In the genomic region with DNA sequence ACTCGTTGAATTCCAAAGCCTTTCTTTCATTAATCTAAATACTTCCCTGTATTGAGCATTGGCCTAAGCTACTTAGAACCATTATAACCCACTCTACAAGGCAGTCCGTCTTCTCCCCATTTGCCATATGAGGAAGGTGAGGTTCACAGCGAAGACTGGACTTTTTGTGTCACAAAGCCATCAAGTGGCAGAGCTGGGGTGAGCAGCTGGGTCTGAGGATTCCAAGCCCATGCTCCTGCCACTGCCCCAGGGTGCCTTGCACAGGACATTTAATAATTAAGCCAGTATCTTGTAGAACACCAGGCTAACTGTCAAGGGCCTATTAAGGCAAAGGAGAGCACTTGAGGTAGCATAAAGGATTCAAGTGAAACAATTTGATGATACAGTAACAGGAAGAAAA, we compare ENCODE assay signal across 26 cellular contexts.
DNase-seq lines count a peak whose midpoint lies in the region; ATAC-seq, FAIRE-seq and TF ChIP-seq lines count a peak whose summit lies in the region.
"Had no signal": no experiment of that assay in that cellular context is flagged by ENCODE, and none has a peak within 500 bp of the region (broad histone marks: within the 10 kb centered on the region; RNA-seq: fewer than 3 reads in every experiment).

No MANE protein-coding gene starts in this region.

- peak; percentile 71 for TF ChIP-seq CTCF in HepG2 (CRISPR knock-in tag; IDR thresholded peaks at IDR 0.05)

- no peak for TF ChIP-seq EP300 in HepG2 (IDR thresholded peaks at IDR 0.05; ENCODE audit: low read depth in 2 of 2, low read length in 2 of 2)
- no peak for TF ChIP-seq EP300 in HepG2 (CRISPR knock-in tag; IDR thresholded peaks at IDR 0.05; ENCODE audit: borderline replicate concordance)

- peaks cover 19 to 43% (median 36%) of the 10 kb centered on the region in 10 experiments for H3K4me1 ChIP-seq in BLaER1 treated with 17β-estradiol and CSF1 and Interleukin-3, amounts not matched to agents 10 nM and 100 nM
- peaks cover 68% of the 10 kb centered on the region for H3K4me1 ChIP-seq in HepG2 (ENCODE audit: insufficient read depth, low read length)
- H3K4me1 ChIP-seq: thyroid gland had no signal

- no peak for TF ChIP-seq POLR2A in HepG2 (IDR thresholded peaks at IDR 0.05; ENCODE audit: insufficient read depth in 1 of 2, low read depth in 2 of 2, low read length in 2 of 2)

- H4K20me1 ChIP-seq in BLaER1 treated with 17β-estradiol and CSF1 and Interleukin-3, amounts not matched to agents 10 nM and 100 nM: no peaks in the 10 kb centered on the region
- H4K20me1 ChIP-seq in HepG2 (ENCODE audit: insufficient read depth, low read length): no peaks in the 10 kb centered on the region

- H3K36me3 ChIP-seq in BLaER1 treated with 17β-estradiol and CSF1 and Interleukin-3, amounts not matched to agents 10 nM and 100 nM: no peaks in the 10 kb centered on the region
- no peaks in the 10 kb centered on the region for H3K36me3 ChIP-seq in HepG2 (replicated peaks in 1 of 2; ENCODE audit: control insufficient read depth in 1 of 2, insufficient read depth in 2 of 2, low read length in 2 of 2)
- H3K36me3 ChIP-seq: esophagus muscularis mucosa, gastroesophageal sphincter, thyroid gland had no signal

- TF ChIP-seq RAD21 in HepG2 (CRISPR knock-in tag; IDR thresholded peaks at IDR 0.05): no peak

- POLR2A ChIA-PET in HepG2 (lab: Yijun Ruan, JAX): interaction anchor here (1.1 to 1.6 kb wide), 3 partner anchors 7 to 243 kb away, joined by 3 to 4 read pairs (median 4); a partner anchor contains a TSS

- no peak for FAIRE-seq in HepG2 (lab: Jason Lieb, UNC)
- FAIRE-seq: H54 had no signal

- DNase-seq in DMS79 treated with DMSO at 0.1 percent for 48 hours (lab: John Stamatoyannopoulos, UW) (peak; percentile 88), NCI-H524 treated with DMSO at 0.1 percent for 48 hours (lab: John Stamatoyannopoulos, UW) (peak; percentile 82), HepG2 (ENCODE audit: low spot score) (peak; percentile 36), NOMO-1 treated with DMSO at 0.1 percent for 48 hours (lab: John Stamatoyannopoulos, UW; ENCODE audit: unreplicated experiment) (no peak), iPS-NIHi7 (ENCODE audit: extremely low spot score) (no peak)
- DNase-seq in activated T-helper 1 cell treated with anti-CD3 and anti-CD28 coated beads, Interleukin-12 subunit alpha, Interleukin-12 subunit beta, Interleukin-2, Interleukin-4 antibody, amounts not matched to agents 30 ng/mL and 10 ng/mL and 1 ng/mL, durations not matched to agents 14 hours and 24 hours and 36 hours (ENCODE audit: low spot score): no peak
- DNase-seq: activated B cell treated with CpG ODN at 0.5 μM for 24 hours; activated T-cell treated with anti-CD3 and anti-CD28 coated beads, Interleukin-2, amount 50 U/mL, for 48 hours; CD8-positive, alpha-beta memory T cell; effector CD8-positive, alpha-beta T cell; EL; left colon; NCI-H1048; NCI-H2171; nephron progenitor cell; NK-92 treated with Interleukin-12 subunit alpha and Interleukin-12 subunit beta, amount 100 ng/mL, for 24 hours; posterior cingulate gyrus; stimulated activated naive B cell treated with anti-CD40 and anti-IgM and Interleukin-4, amounts not matched to agents 10 μg/mL and 1 μg/mL and 100 μg/mL, for 72 hours; T-helper 9 cell; thyroid gland had no signal

- H3K9ac ChIP-seq in BLaER1 treated with 17β-estradiol and CSF1 and Interleukin-3, amounts not matched to agents 10 nM and 100 nM: no peak overlapping the region
- peak overlapping the region; percentile 67 for H3K9ac ChIP-seq in HepG2 (ENCODE audit: insufficient read depth, low read depth, low read length)
- H3K9ac ChIP-seq: KMS-11 had no signal

- peak overlapping the region in 1 of 11 experiments; percentile 11; a peak in 1 of 22 replicates for H3K27ac ChIP-seq in BLaER1 treated with 17β-estradiol and CSF1 and Interleukin-3, amounts not matched to agents 10 nM and 100 nM
- peak overlapping the region; percentile 81 for H3K27ac ChIP-seq in HepG2 (ENCODE audit: extremely low read length, insufficient read depth, low read length)
- H3K27ac ChIP-seq: KMS-11, thyroid gland had no signal

- H2AFZ ChIP-seq in HepG2 (ENCODE audit: low read length): peak overlapping the region; percentile 25

- peaks cover 2% of the 10 kb centered on the region for H3K27me3 Mint-ChIP-seq in activated T-helper 1 cell treated with anti-CD3 and anti-CD28 coated beads, Interleukin-12 subunit alpha, Interleukin-12 subunit beta, Interleukin-2, Interleukin-4 antibody, amounts not matched to agents 30 ng/mL and 10 ng/mL and 1 ng/mL, durations not matched to agents 14 hours and 24 hours and 36 hours (ENCODE audit: insufficient read depth)
- H3K27me3 Mint-ChIP-seq: activated B cell treated with CpG ODN at 0.5 μM for 24 hours; activated naive CD4-positive, alpha-beta T cell treated with anti-CD3 and anti-CD28 coated beads, Interleukin-2, amount 50 U/mL, for 24 hours; stimulated activated naive B cell treated with anti-CD40 and anti-IgM and Interleukin-4, amounts not matched to agents 10 μg/mL and 1 μg/mL and 100 μg/mL, for 72 hours had no signal

- in situ Hi-C loops in HepG2 (cut with HindIII; ENCODE audit: extremely low pct_ligation_motif_present, low pct_unique_long_range_greater_than_20kb): no loop called here

- WGBS in HepG2 (ENCODE audit: low lambda C conversion rate): 10% methylated on average over 3 of the region's 3 CpGs

- peak overlapping the region in 8 of 11 experiments; percentile 43 to 79 (median 66); a peak in 16 of 22 replicates for H3K4me2 ChIP-seq in BLaER1 treated with 17β-estradiol and CSF1 and Interleukin-3, amounts not matched to agents 10 nM and 100 nM
- H3K4me2 ChIP-seq in HepG2 (ENCODE audit: low read depth, low read length): peak overlapping the region; percentile 70
- H3K4me2 ChIP-seq: KMS-11 had no signal

- ATAC-seq in HepG2: peak; percentile 85
- ATAC-seq: gastroesophageal sphincter, left colon had no signal

- H3K36me3 Mint-ChIP-seq in activated T-helper 1 cell treated with anti-CD3 and anti-CD28 coated beads, Interleukin-12 subunit alpha, Interleukin-12 subunit beta, Interleukin-2, Interleukin-4 antibody, amounts not matched to agents 30 ng/mL and 10 ng/mL and 1 ng/mL, durations not matched to agents 14 hours and 24 hours and 36 hours (ENCODE audit: low read depth): no peaks in the 10 kb centered on the region
- H3K36me3 Mint-ChIP-seq: CD8-positive, alpha-beta memory T cell; stimulated activated naive B cell treated with anti-CD40 and anti-IgM and Interleukin-4, amounts not matched to agents 10 μg/mL and 1 μg/mL and 100 μg/mL, for 72 hours had no signal

- H3K4me1 Mint-ChIP-seq in activated T-helper 1 cell treated with anti-CD3 and anti-CD28 coated beads, Interleukin-12 subunit alpha, Interleukin-12 subunit beta, Interleukin-2, Interleukin-4 antibody, amounts not matched to agents 30 ng/mL and 10 ng/mL and 1 ng/mL, durations not matched to agents 14 hours and 24 hours and 36 hours (ENCODE audit: low read depth): peaks cover 10% of the 10 kb centered on the region

- no peaks in the 10 kb centered on the region for H3K27me3 ChIP-seq in BLaER1 treated with 17β-estradiol and CSF1 and Interleukin-3, amounts not matched to agents 10 nM and 100 nM
- H3K27me3 ChIP-seq in HepG2 (ENCODE audit: control insufficient read depth in 1 of 2, insufficient read depth in 2 of 2, low read length in 2 of 2): no peaks in the 10 kb centered on the region
- H3K27me3 ChIP-seq: esophagus muscularis mucosa, gastroesophageal sphincter, thyroid gland had no signal

- H3K9me3 Mint-ChIP-seq in activated T-helper 1 cell treated with anti-CD3 and anti-CD28 coated beads, Interleukin-12 subunit alpha, Interleukin-12 subunit beta, Interleukin-2, Interleukin-4 antibody, amounts not matched to agents 30 ng/mL and 10 ng/mL and 1 ng/mL, durations not matched to agents 14 hours and 24 hours and 36 hours: peaks cover 11% of the 10 kb centered on the region

- CTCF ChIA-PET in HepG2 (lab: Yijun Ruan, JAX; ENCODE audit: low intra/inter-chr PET ratio, low total read pairs): no interaction called here

- H3K4me3 ChIP-seq in BLaER1 treated with 17β-estradiol and CSF1 and Interleukin-3, amounts not matched to agents 10 nM and 100 nM: no peak overlapping the region
- H3K4me3 ChIP-seq in HepG2 (replicated peaks in 1 of 3; ENCODE audit: insufficient read depth in 1 of 3, low read depth in 2 of 3, low read length in 3 of 3): peak overlapping the region; percentile 22 to 55 (median 31)
- H3K4me3 ChIP-seq: esophagus muscularis mucosa, gastroesophageal sphincter, thyroid gland had no signal

- intact Hi-C loops in HepG2 (cut with micrococcal nuclease; ENCODE audit: unreplicated experiment): no loop called here
- intact Hi-C loops in activated T-helper 1 cell treated with anti-CD3 and anti-CD28 coated beads, Interleukin-12 subunit alpha, Interleukin-12 subunit beta, Interleukin-2, Interleukin-4 antibody, amounts not matched to agents 30 ng/mL and 10 ng/mL and 1 ng/mL, durations not matched to agents 14 hours and 24 hours and 36 hours (cut with micrococcal nuclease): no loop called here

- H3K27ac Mint-ChIP-seq in activated T-helper 1 cell treated with anti-CD3 and anti-CD28 coated beads, Interleukin-12 subunit alpha, Interleukin-12 subunit beta, Interleukin-2, Interleukin-4 antibody, amounts not matched to agents 30 ng/mL and 10 ng/mL and 1 ng/mL, durations not matched to agents 14 hours and 24 hours and 36 hours: no peak overlapping the region
- H3K27ac Mint-ChIP-seq: activated B cell treated with CpG ODN at 0.5 μM for 24 hours; CD8-positive, alpha-beta memory T cell; nephron progenitor cell had no signal

- no peak overlapping the region for H3K4me3 Mint-ChIP-seq in activated T-helper 1 cell treated with anti-CD3 and anti-CD28 coated beads, Interleukin-12 subunit alpha, Interleukin-12 subunit beta, Interleukin-2, Interleukin-4 antibody, amounts not matched to agents 30 ng/mL and 10 ng/mL and 1 ng/mL, durations not matched to agents 14 hours and 24 hours and 36 hours
- H3K4me3 Mint-ChIP-seq: activated B cell treated with CpG ODN at 0.5 μM for 24 hours; CD8-positive, alpha-beta memory T cell; nephron progenitor cell had no signal

- peaks cover 7 to 22% (median 16%) of the 10 kb centered on the region in 11 experiments; a peak in 19 of 22 replicates for H3K9me3 ChIP-seq in BLaER1 treated with 17β-estradiol and CSF1 and Interleukin-3, amounts not matched to agents 10 nM and 100 nM (replicated peaks in 1 of 11)
- peaks cover 2% of the 10 kb centered on the region for H3K9me3 ChIP-seq in HepG2 (ENCODE audit: low read length)
- H3K9me3 ChIP-seq: esophagus muscularis mucosa, gastroesophageal sphincter, thyroid gland had no signal

- no peaks in the 10 kb centered on the region for H3K79me2 ChIP-seq in HepG2 (ENCODE audit: insufficient read depth, low read length)

- no TSS peak for BruUV-seq in HepG2 (replicated peaks; lab: Mats Ljungman, UMichigan)

TF ChIP-seq in HepG2, 621 proteins besides CTCF, POLR2A, EP300 and RAD21 (continues in another document):
- TF ChIP-seq ZMAT3 (CRISPR knock-in tag; conservative IDR thresholded peaks at IDR 0.05): no peak

Comparison
In these comparisons a context has a peak if more than half of its experiments do, and no peak if none do; other contexts are left out.
1. H3K4me3 ChIP-seq: peak in HepG2 (3 of 3); none in BLaER1 treated with 17β-estradiol and CSF1 and Interleukin-3, amounts not matched to agents 10 nM and 100 nM (0 of 10).
2. DNase-seq: peak in DMS79 treated with DMSO at 0.1 percent for 48 hours (single experiment), NCI-H524 treated with DMSO at 0.1 percent for 48 hours (single experiment) and HepG2 (single experiment); none in activated T-helper 1 cell treated with anti-CD3 and anti-CD28 coated beads, Interleukin-12 subunit alpha, Interleukin-12 subunit beta, Interleukin-2, Interleukin-4 antibody, amounts not matched to agents 30 ng/mL and 10 ng/mL and 1 ng/mL, durations not matched to agents 14 hours and 24 hours and 36 hours (single experiment), NOMO-1 treated with DMSO at 0.1 percent for 48 hours (single experiment) and iPS-NIHi7 (single experiment).